Comparison of ENCODE assay signal across 20 cellular contexts in the genomic region with DNA sequence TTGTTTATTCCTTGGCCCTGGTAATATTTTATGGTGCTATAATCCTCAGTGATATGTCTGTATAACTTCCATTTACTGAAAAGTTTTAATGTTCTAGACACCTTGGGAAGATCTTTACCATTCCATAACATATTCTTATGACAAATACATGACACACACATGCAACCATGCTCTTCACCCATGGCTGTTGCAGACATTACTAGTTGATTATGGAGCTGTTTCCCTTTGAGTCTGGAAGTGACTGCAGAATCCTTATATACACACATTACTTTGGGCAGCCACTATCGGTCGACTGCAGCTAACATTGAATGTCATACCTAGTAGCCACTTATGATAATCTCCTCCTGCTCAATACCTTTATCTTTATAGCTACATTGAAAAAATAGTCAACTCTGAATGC.
DNase-seq lines count a peak whose midpoint lies in the region; ATAC-seq, FAIRE-seq and TF ChIP-seq lines count a peak whose summit lies in the region.
"Had no signal": no experiment of that assay in that cellular context is flagged by ENCODE, and none has a peak within 500 bp of the region (broad histone marks: within the 10 kb centered on the region; RNA-seq: fewer than 3 reads in every experiment).

No MANE protein-coding gene starts in this region.

- no peaks in the 10 kb centered on the region for H3K79me2 ChIP-seq in GM12878 (ENCODE audit: control insufficient read depth, insufficient read depth, low read length)

- H2AFZ ChIP-seq in GM12878 (ENCODE audit: control insufficient read depth, low read depth, low read length): no peak overlapping the region

- H3K4me3 ChIP-seq in BLaER1 (no peak overlapping the region), GM12878 (no peak overlapping the region)
- H3K4me3 ChIP-seq: A549 had no signal

- no peak for TF ChIP-seq CTCF in GM12878 (IDR thresholded peaks at IDR 0.05 in 2 of 3, conservative IDR thresholded peaks at IDR 0.05 in 1 of 3; ENCODE audit: control insufficient read depth in 2 of 3, extremely low read depth in 1 of 3, insufficient read depth in 1 of 3, low read depth in 3 of 3, low read length in 3 of 3)

- CTCF ChIA-PET in GM12878 (lab: Yijun Ruan, JAX): no interaction called here

- H3K9ac ChIP-seq in BLaER1 (no peak overlapping the region), GM12878 (ENCODE audit: control insufficient read depth, insufficient read depth, low read length) (no peak overlapping the region)

- FAIRE-seq in GM12878 (lab: Jason Lieb, UNC): no peak
- FAIRE-seq: A549, D721Med, G401.6, GM12892, GM18507 had no signal

- H4K20me1 ChIP-seq in BLaER1: no peaks in the 10 kb centered on the region
- H4K20me1 ChIP-seq in GM12878 (ENCODE audit: control insufficient read depth, insufficient read depth): no peaks in the 10 kb centered on the region

- H3K4me2 ChIP-seq in BLaER1: peak overlapping the region; percentile 47
- no peak overlapping the region for H3K4me2 ChIP-seq in GM12878 (ENCODE audit: control insufficient read depth, insufficient read depth)
- H3K4me2 ChIP-seq: A549 had no signal

- H3K36me3 ChIP-seq in BLaER1 (no peaks in the 10 kb centered on the region), GM12878 (ENCODE audit: control insufficient read depth in 2 of 2, insufficient read depth in 2 of 2, low read length in 1 of 2) (no peaks in the 10 kb centered on the region)

- BruUV-seq in GM12878 (replicated peaks; lab: Mats Ljungman, UMichigan): no TSS peak

- no peak for ATAC-seq in GM12878
- no peak for ATAC-seq in GM21723 (IDR thresholded peaks at IDR 0.05; ENCODE audit: unreplicated experiment)
- ATAC-seq: A549; CD8-positive, alpha-beta T cell had no signal

- in situ Hi-C loops in GM12878 (cut with MboI): no loop called here

- SMC1A ChIA-PET in GM12878 (lab: Charles Lee; ENCODE audit: uncharacterized antibody, unreplicated experiment): no interaction called here

- H3K9me3 ChIP-seq in BLaER1 (peaks cover 16% of the 10 kb centered on the region), GM12878 (replicated peaks; ENCODE audit: control insufficient read depth, insufficient read depth, low read length) (no peaks in the 10 kb centered on the region)
- H3K9me3 ChIP-seq: A549 had no signal

- H3K27ac ChIP-seq in BLaER1: no peak overlapping the region
- no peak overlapping the region for H3K27ac ChIP-seq in GM12878 (ENCODE audit: control insufficient read depth, insufficient read depth)
- H3K27ac ChIP-seq in epithelial cell of prostate: peak overlapping the region; percentile 63
- H3K27ac ChIP-seq: 22Rv1, A549, C4-2B had no signal

- TF ChIP-seq POLR2A in GM12878 (IDR thresholded peaks at IDR 0.05; ENCODE audit: low read depth, low read length): no peak

- DNase-seq in GM12878 (ENCODE audit: low read depth, low spot score): no peak
- no peak for DNase-seq in epithelial cell of prostate (ENCODE audit: low read depth, low spot score)
- DNase-seq in NK-92 treated with Interleukin-12 subunit alpha and Interleukin-12 subunit beta, amount 100 ng/mL, for 24 hours (lab: John Stamatoyannopoulos, UW): no peak
- DNase-seq in NCI-H1436 (lab: John Stamatoyannopoulos, UW): no peak
- DNase-seq: AML-193; Caco-2; Calu3; CD4-positive, alpha-beta T cell; CD8-positive, alpha-beta T cell; DMS79 treated with DMSO at 0.1 percent for 48 hours; GF-D8 had no signal

- POLR2A ChIA-PET in GM12878 (lab: Charles Lee): no interaction called here

- H3K27me3 ChIP-seq in BLaER1: no peaks in the 10 kb centered on the region
- no peaks in the 10 kb centered on the region for H3K27me3 ChIP-seq in GM12878 (replicated peaks in 1 of 2; ENCODE audit: control insufficient read depth in 2 of 2, insufficient read depth in 2 of 2, low read length in 1 of 2)

- peaks cover 16% of the 10 kb centered on the region for H3K4me1 ChIP-seq in BLaER1
- H3K4me1 ChIP-seq in GM12878 (ENCODE audit: control insufficient read depth, insufficient read depth, low read length): no peaks in the 10 kb centered on the region
- H3K4me1 ChIP-seq: A549, Caco-2 had no signal

- intact Hi-C loops in GM12878 (cut with micrococcal nuclease; ENCODE audit: unreplicated experiment): no loop called here

- RAD21 ChIA-PET in GM12878 (lab: Charles Lee; ENCODE audit: unreplicated experiment): no interaction called here

- TF ChIP-seq RAD21 in GM12878 (IDR thresholded peaks at IDR 0.05; ENCODE audit: insufficient read depth, low read depth, low read length): no peak

- no peak for TF ChIP-seq EP300 in GM12878 (IDR thresholded peaks at IDR 0.05; ENCODE audit: borderline replicate concordance in 1 of 2, control insufficient read depth in 1 of 2, low read depth in 2 of 2, low read length in 2 of 2)

- 74% methylated on average over 2 of the region's 2 CpGs for WGBS in GM12878 (ENCODE audit: insufficient coverage, insufficient replicate concordance, low lambda C conversion rate, missing lambda C conversion rate)

TF ChIP-seq in GM12878, 131 proteins besides CTCF, POLR2A, EP300 and RAD21:
- TF ChIP-seq, protein P1, sequence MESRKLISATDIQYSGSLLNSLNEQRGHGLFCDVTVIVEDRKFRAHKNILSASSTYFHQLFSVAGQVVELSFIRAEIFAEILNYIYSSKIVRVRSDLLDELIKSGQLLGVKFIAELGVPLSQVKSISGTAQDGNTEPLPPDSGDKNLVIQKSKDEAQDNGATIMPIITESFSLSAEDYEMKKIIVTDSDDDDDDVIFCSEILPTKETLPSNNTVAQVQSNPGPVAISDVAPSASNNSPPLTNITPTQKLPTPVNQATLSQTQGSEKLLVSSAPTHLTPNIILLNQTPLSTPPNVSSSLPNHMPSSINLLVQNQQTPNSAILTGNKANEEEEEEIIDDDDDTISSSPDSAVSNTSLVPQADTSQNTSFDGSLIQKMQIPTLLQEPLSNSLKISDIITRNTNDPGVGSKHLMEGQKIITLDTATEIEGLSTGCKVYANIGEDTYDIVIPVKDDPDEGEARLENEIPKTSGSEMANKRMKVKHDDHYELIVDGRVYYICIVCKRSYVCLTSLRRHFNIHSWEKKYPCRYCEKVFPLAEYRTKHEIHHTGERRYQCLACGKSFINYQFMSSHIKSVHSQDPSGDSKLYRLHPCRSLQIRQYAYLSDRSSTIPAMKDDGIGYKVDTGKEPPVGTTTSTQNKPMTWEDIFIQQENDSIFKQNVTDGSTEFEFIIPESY (IDR thresholded peaks at IDR 0.05): no peak
- no peak for TF ChIP-seq BCL3 (IDR thresholded peaks at IDR 0.05; ENCODE audit: borderline replicate concordance, insufficient read depth, low read depth, low read length, poor library complexity, severe bottlenecking)
- TF ChIP-seq NFXL1 (IDR thresholded peaks at IDR 0.05; ENCODE audit: borderline replicate concordance): peak; percentile 67; the same call in 1 of the 2 replicates
